8 cellular contexts compared by ENCODE assay signal in genomic region chr9:130053504-130054427, GRCh38. TPM values are rescaled to one million over a fixed set of nuclear protein-coding genes. Genes with fewer than 3 reads are reported as not detected.
DNase-seq lines count a peak whose midpoint lies in the region; ATAC-seq, FAIRE-seq and TF ChIP-seq lines count a peak whose summit lies in the region.

TSS of gene GPR107 (plus strand) at chr9:130053906. CDS start at chr9:130053933, 27 bp downstream.

- no peaks in the 10 kb centered on the region for H3K9me3 ChIP-seq in A549

- no peaks in the 10 kb centered on the region for H3K9me3 Mint-ChIP-seq in activated CD8-positive, alpha-beta T cell treated with anti-CD3 and anti-CD28 coated beads, Interleukin-2, amount 10 ng/mL, durations not matched to agents 7 days and 5 days (ENCODE audit: insufficient read depth)

- peak; percentile 67 to 92 for DNase-seq in A549 (ENCODE audit: low read depth in 1 of 2, low spot score in 1 of 2)
- DNase-seq in NCI-H774 (lab: John Stamatoyannopoulos, UW): peak; percentile 74
- DNase-seq in activated CD8-positive, alpha-beta T cell treated with anti-CD3 and anti-CD28 coated beads, Interleukin-2, amount 10 ng/mL, durations not matched to agents 7 days and 5 days: peak; percentile 82
- peak; percentile 68 for DNase-seq in effector CD4-positive, alpha-beta T cell
- peak; percentile 67 to 79 for DNase-seq in lung microvascular endothelial cell (ENCODE audit: low read depth in 2 of 2)
- peak; percentile 64 to 88 (median 66) for DNase-seq in stimulated activated CD4-positive, alpha-beta T cell treated with anti-CD3 and anti-CD28 coated beads, TNF-alpha, amount 100 ng/mL, for 48 hours (ENCODE audit: low read depth in 3 of 3)

- peak within 1 kb of the TSS; percentile 67 for H3K4me3 ChIP-seq in A549

- FAIRE-seq in A549 (lab: Jason Lieb, UNC): no peak

- peak; percentile 83 for TF ChIP-seq POLR2A in A549 (IDR thresholded peaks at IDR 0.05; ENCODE audit: low read length)

- TF ChIP-seq CTCF in A549 (IDR thresholded peaks at IDR 0.05): no peak

- peaks cover 45% of the 10 kb centered on the region for H3K4me1 Mint-ChIP-seq in activated CD8-positive, alpha-beta T cell treated with anti-CD3 and anti-CD28 coated beads, Interleukin-2, amount 10 ng/mL, durations not matched to agents 7 days and 5 days (ENCODE audit: low read depth)

- ATAC-seq in A549 (peak; percentile 98 to 99), GM18520 (IDR thresholded peaks at IDR 0.05; ENCODE audit: unreplicated experiment) (peak; percentile 55), HG03108 (IDR thresholded peaks at IDR 0.05; ENCODE audit: unreplicated experiment) (peak; percentile 77)
- ATAC-seq in activated CD8-positive, alpha-beta T cell treated with anti-CD3 and anti-CD28 coated beads, Interleukin-2, amount 10 ng/mL, durations not matched to agents 7 days and 5 days: peak; percentile 94

- H3K4me3 Mint-ChIP-seq in activated CD8-positive, alpha-beta T cell treated with anti-CD3 and anti-CD28 coated beads, Interleukin-2, amount 10 ng/mL, durations not matched to agents 7 days and 5 days: peak within 1 kb of the TSS; percentile 93

- H3K4me2 ChIP-seq in A549: peak within 1 kb of the TSS; percentile 100

- CTCF ChIA-PET in A549 (lab: Yijun Ruan, JAX): interaction anchor here (1.5 to 2.1 kb wide), 2 partner anchors 9 to 167 kb away, joined by 3 to 6 read pairs; no protein-coding TSS in a partner anchor
- CTCF ChIA-PET in activated CD8-positive, alpha-beta T cell treated with anti-CD3 and anti-CD28 coated beads, Interleukin-2, amount 10 ng/mL, durations not matched to agents 7 days and 5 days (lab: Charles Lee): interaction anchor here (0.7 to 1.7 kb wide), 10 partner anchors 9 to 166 kb away, joined by 3 to 13 read pairs (median 4); partner anchors contain the start of gene FNBP1

- POLR2A ChIA-PET in A549 (lab: Yijun Ruan, JAX): interaction anchor here (1.2 to 2.1 kb wide), 3 partner anchors 10 to 166 kb away, joined by 4 to 28 read pairs (median 4); partner anchors contain the start of gene FNBP1
- POLR2A ChIA-PET in activated CD8-positive, alpha-beta T cell treated with anti-CD3 and anti-CD28 coated beads, Interleukin-2, amount 10 ng/mL, durations not matched to agents 7 days and 5 days (lab: Charles Lee): interaction anchor here (0.5 to 2.5 kb wide), 12 partner anchors 9 to 219 kb away, joined by 3 to 24 read pairs (median 5); partner anchors contain the start of gene FNBP1

- peak within 1 kb of the TSS; percentile 93 for H3K27ac Mint-ChIP-seq in activated CD8-positive, alpha-beta T cell treated with anti-CD3 and anti-CD28 coated beads, Interleukin-2, amount 10 ng/mL, durations not matched to agents 7 days and 5 days

- peak within 1 kb of the TSS; percentile 92 to 97 for H3K27ac ChIP-seq in A549

- TF ChIP-seq EP300 in A549 (IDR thresholded peaks at IDR 0.05): no peak

- H3K36me3 Mint-ChIP-seq in activated CD8-positive, alpha-beta T cell treated with anti-CD3 and anti-CD28 coated beads, Interleukin-2, amount 10 ng/mL, durations not matched to agents 7 days and 5 days (ENCODE audit: low read depth): peaks cover 13% of the 10 kb centered on the region

- TF ChIP-seq RAD21 in A549 (conservative IDR thresholded peaks at IDR 0.05 in 1 of 2, IDR thresholded peaks at IDR 0.05 in 1 of 2): no peak

- H3K27me3 Mint-ChIP-seq in activated CD8-positive, alpha-beta T cell treated with anti-CD3 and anti-CD28 coated beads, Interleukin-2, amount 10 ng/mL, durations not matched to agents 7 days and 5 days (ENCODE audit: low read depth): no peaks in the 10 kb centered on the region

- peaks cover 17% of the 10 kb centered on the region for H3K4me1 ChIP-seq in A549

- 2% methylated on average over 37 of the region's 68 CpGs for WGBS in A549 (ENCODE audit: missing lambda C conversion rate)

TF ChIP-seq in A549, 52 proteins besides CTCF, POLR2A, EP300 and RAD21:
- TF ChIP-seq NR3C1 (IDR thresholded peaks at IDR 0.05) (no peak), BCL3 (IDR thresholded peaks at IDR 0.05) (peak; percentile 83; the same call in 2 of the 3 replicates), USF2 (IDR thresholded peaks at IDR 0.05) (no peak), ZNF302 (CRISPR knock-in tag; IDR thresholded peaks at IDR 0.05) (no peak), KDM5A (IDR thresholded peaks at IDR 0.05) (peak; percentile 73), PHF8 (IDR thresholded peaks at IDR 0.05; ENCODE audit: borderline replicate concordance, low read depth) (peak; percentile 82), PBX3 (IDR thresholded peaks at IDR 0.05) (0 out of 2 replicates have a peak, but pooled peaks have one; percentile 44), JUN (IDR thresholded peaks at IDR 0.05) (peak; percentile 58 to 90; a peak in 4 of 5 replicates)
- TF ChIP-seq, protein P1, sequence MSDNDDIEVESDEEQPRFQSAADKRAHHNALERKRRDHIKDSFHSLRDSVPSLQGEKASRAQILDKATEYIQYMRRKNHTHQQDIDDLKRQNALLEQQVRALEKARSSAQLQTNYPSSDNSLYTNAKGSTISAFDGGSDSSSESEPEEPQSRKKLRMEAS (IDR thresholded peaks at IDR 0.05): 0 out of 2 replicates have a peak, but pooled peaks have one; percentile 14

RNA-seq across cellular contexts. Expression of gene GPR107, which starts in this region (rescaled TPM):
- polyA plus RNA-seq in A549 (2011; rRNA removed) (45.1 and 62.4 TPM in 2 replicates), A549 (2017; fragmentation: RNase III; extraction: RNeasy Plus Mini Kit Qiagen cat#74134 plus additional on column Dnase treatment) (28.1 to 30.1 TPM (median 28.2 TPM) in 3 replicates)
- 10.7 and 13.8 TPM in 2 replicates for polyA plus RNA-seq in A549 (2012; cell fraction: cytosol; rRNA removed)
- polyA plus RNA-seq in A549 (2012; cell fraction: nucleus; rRNA removed): 13.7 and 18.7 TPM in 2 replicates
- 29.6 and 51.4 TPM in 2 replicates for polyA minus RNA-seq in A549 (2011; rRNA and poly(A)+ RNA removed)
- 10 to 100 TPM; 22.5 to 24.4 TPM for total RNA-seq in activated CD8-positive, alpha-beta T cell treated with anti-CD3 and anti-CD28 coated beads, Interleukin-2, amount 10 ng/mL, durations not matched to agents 7 days and 5 days
- 19.2 and 20.4 TPM in 2 replicates for total RNA-seq in lung microvascular endothelial cell

Comparison
In these comparisons a context has a peak if more than half of its experiments do, and no peak if none do; other contexts are left out.
1. Peak in every context shown above with its lines: DNase-seq, ATAC-seq, H3K4me3 ChIP-seq and H3K27ac ChIP-seq.